15 cellular contexts compared by ENCODE assay signal in the genomic region with DNA sequence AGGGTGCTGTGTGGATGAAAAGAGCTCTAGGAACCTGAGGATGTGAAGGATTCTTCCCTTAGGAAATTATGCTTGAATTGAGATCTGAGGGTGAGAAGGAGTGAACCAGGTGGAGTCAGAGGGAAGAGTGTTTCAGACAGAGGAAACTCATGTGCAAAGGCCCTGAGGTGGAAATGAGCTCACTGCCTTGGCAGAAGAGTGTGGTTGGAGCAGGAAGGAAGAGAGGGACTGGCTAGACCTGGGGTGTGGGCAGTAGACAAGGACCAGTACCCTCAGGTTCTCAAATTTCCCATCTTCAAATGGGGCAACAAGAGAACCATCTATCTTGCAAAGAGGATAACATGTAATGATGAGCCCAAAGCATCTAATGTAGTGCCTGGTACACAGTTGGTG. TPM values are rescaled to one million over a fixed set of nuclear protein-coding genes. Genes with fewer than 3 reads are reported as not detected.
DNase-seq lines count a peak whose midpoint lies in the region; ATAC-seq and TF ChIP-seq lines count a peak whose summit lies in the region.
"Had no signal": no experiment of that assay in that cellular context is flagged by ENCODE, and none has a peak within 500 bp of the region (broad histone marks: within the 10 kb centered on the region; RNA-seq: fewer than 3 reads in every experiment).

No MANE protein-coding gene starts in this region.

- POLR2A ChIA-PET in activated CD8-positive, alpha-beta T cell treated with anti-CD3 and anti-CD28 coated beads for 36 hours (lab: Charles Lee): interaction anchor here (0.8 to 3.2 kb wide), 14 partner anchors 14 to 319 kb away, joined by 3 to 9 read pairs (median 4); no protein-coding TSS in a partner anchor

- intact Hi-C loops in activated CD8-positive, alpha-beta T cell treated with anti-CD3 and anti-CD28 coated beads for 36 hours (cut with micrococcal nuclease): loop anchor here (2.0 to 10.0 kb wide), 3 partner anchors 90 to 330 kb away; no protein-coding TSS in a partner anchor

- H2BK12ac ChIP-seq in mesenchymal stem cell (ENCODE audit: low read length in 2 of 2): peak overlapping the region; percentile 57 to 91

- H3K36me3 Mint-ChIP-seq in activated CD8-positive, alpha-beta T cell treated with anti-CD3 and anti-CD28 coated beads for 36 hours (ENCODE audit: low read depth): peaks cover 4% of the 10 kb centered on the region
- H3K36me3 Mint-ChIP-seq: neural progenitor cell had no signal

- no peak overlapping the region for H2BK120ac ChIP-seq in mesenchymal stem cell (ENCODE audit: low read depth, low read length)

- H2BK15ac ChIP-seq in mesenchymal stem cell (ENCODE audit: low read depth, poor library complexity, severe bottlenecking): no peak overlapping the region

- no peak overlapping the region for H3K4me3 ChIP-seq in mesenchymal stem cell (ENCODE audit: insufficient read depth in 1 of 2, low read depth in 1 of 2, low read length in 2 of 2)
- no peak overlapping the region for H3K4me3 ChIP-seq in coronary artery
- H3K4me3 ChIP-seq: neural progenitor cell, testis had no signal

- H3K9me3 ChIP-seq in mesenchymal stem cell (ENCODE audit: control insufficient read depth, low read length): no peaks in the 10 kb centered on the region
- H3K9me3 ChIP-seq: Caco-2, testis had no signal

- peak; percentile 61 for DNase-seq in NK-92 treated with Interleukin-12 subunit alpha and Interleukin-12 subunit beta, amount 100 ng/mL, for 24 hours (lab: John Stamatoyannopoulos, UW)
- no peak for DNase-seq in NK-92 (lab: John Stamatoyannopoulos, UW; ENCODE audit: unreplicated experiment)
- DNase-seq in activated CD8-positive, alpha-beta T cell treated with anti-CD3 and anti-CD28 coated beads for 36 hours: peak; percentile 41
- DNase-seq in mesenchymal stem cell: no peak
- no peak for DNase-seq in coronary artery (ENCODE audit: low spot score)
- DNase-seq in SW 1271 (lab: John Stamatoyannopoulos, UW): no peak
- DNase-seq in mesenteric fat pad (ENCODE audit: low spot score): no peak
- DNase-seq: Caco-2, testis had no signal

- peak overlapping the region; percentile 12 for H4K8ac ChIP-seq in mesenchymal stem cell (ENCODE audit: low read length)

- H2AFZ ChIP-seq in mesenchymal stem cell (ENCODE audit: low read depth, low read length): peak overlapping the region; percentile 29

- ATAC-seq in GM21526 (IDR thresholded peaks at IDR 0.05; ENCODE audit: low FRiP score, unreplicated experiment): peak; percentile 3
- no peak for ATAC-seq in activated CD8-positive, alpha-beta T cell treated with anti-CD3 and anti-CD28 coated beads for 36 hours

- H3K14ac ChIP-seq in mesenchymal stem cell (ENCODE audit: low read length in 2 of 2): no peak overlapping the region

- peak overlapping the region; percentile 25 to 51 for H3K18ac ChIP-seq in mesenchymal stem cell (ENCODE audit: low read depth in 1 of 2, low read length in 2 of 2)

- peaks cover 16% of the 10 kb centered on the region for H3K4me1 ChIP-seq in mesenchymal stem cell (ENCODE audit: control insufficient read depth, insufficient read depth, low read depth, low read length)
- H3K4me1 ChIP-seq: neural progenitor cell, testis had no signal

- no peak overlapping the region for H3K9ac ChIP-seq in mesenchymal stem cell (ENCODE audit: low read length)
- H3K9ac ChIP-seq: neural progenitor cell had no signal

- H2BK5ac ChIP-seq in mesenchymal stem cell (ENCODE audit: low read depth, low read length, poor library complexity, severe bottlenecking): no peak overlapping the region

- no peak overlapping the region for H3K23ac ChIP-seq in mesenchymal stem cell (ENCODE audit: low read length in 2 of 2)

- H3K27me3 ChIP-seq in mesenchymal stem cell (ENCODE audit: control insufficient read depth in 1 of 2, insufficient read depth in 1 of 2, low read length in 2 of 2): peaks cover 0 to 3% of the 10 kb centered on the region in 2 experiments
- H3K27me3 ChIP-seq: neural progenitor cell, testis had no signal

- H3K79me1 ChIP-seq in mesenchymal stem cell (replicated peaks; ENCODE audit: low read length, poor library complexity, severe bottlenecking): no peaks in the 10 kb centered on the region

- H3K4me2 ChIP-seq in mesenchymal stem cell (ENCODE audit: low read length, poor library complexity, severe bottlenecking): no peak overlapping the region
- H3K4me2 ChIP-seq: neural progenitor cell had no signal

- CTCF ChIA-PET in activated CD8-positive, alpha-beta T cell treated with anti-CD3 and anti-CD28 coated beads for 36 hours (lab: Charles Lee): interaction anchor here (0.6 to 4.7 kb wide), 26 partner anchors 8 to 366 kb away, joined by 3 to 60 read pairs (median 4); no protein-coding TSS in a partner anchor

- no peak for TF ChIP-seq CTCF in activated CD8-positive, alpha-beta T cell treated with anti-CD3 and anti-CD28 coated beads for 36 hours (IDR thresholded peaks at IDR 0.05)
- no peak for TF ChIP-seq CTCF in coronary artery (IDR thresholded peaks at IDR 0.05)

- peak overlapping the region; percentile 95 for H3K27ac Mint-ChIP-seq in activated CD8-positive, alpha-beta T cell treated with anti-CD3 and anti-CD28 coated beads for 36 hours
- H3K27ac Mint-ChIP-seq: neural progenitor cell had no signal

- peaks cover 14% of the 10 kb centered on the region for H3K9me3 Mint-ChIP-seq in activated CD8-positive, alpha-beta T cell treated with anti-CD3 and anti-CD28 coated beads for 36 hours

- H3K4ac ChIP-seq in mesenchymal stem cell (ENCODE audit: low read depth in 1 of 2, low read length in 2 of 2): peak overlapping the region in 1 of 2 experiments; percentile 32

- no peaks in the 10 kb centered on the region for H3K36me3 ChIP-seq in mesenchymal stem cell (ENCODE audit: control insufficient read depth in 1 of 2, insufficient read depth in 2 of 2, low read depth in 1 of 2, low read length in 2 of 2)
- H3K36me3 ChIP-seq: neural progenitor cell had no signal

- H3K27me3 Mint-ChIP-seq in activated CD8-positive, alpha-beta T cell treated with anti-CD3 and anti-CD28 coated beads for 36 hours: peaks cover 11% of the 10 kb centered on the region

- peaks cover 42% of the 10 kb centered on the region for H3K4me1 Mint-ChIP-seq in activated CD8-positive, alpha-beta T cell treated with anti-CD3 and anti-CD28 coated beads for 36 hours (ENCODE audit: low read depth)

- H2AK5ac ChIP-seq in mesenchymal stem cell (ENCODE audit: low read length, severe bottlenecking): no peak overlapping the region

- peak overlapping the region; percentile 4 for H3K4me3 Mint-ChIP-seq in activated CD8-positive, alpha-beta T cell treated with anti-CD3 and anti-CD28 coated beads for 36 hours

- H3K27ac ChIP-seq in mesenchymal stem cell (ENCODE audit: low read length, poor library complexity, severe bottlenecking) (no peak overlapping the region), coronary artery (no peak overlapping the region)
- H3K27ac ChIP-seq: 22Rv1, neural progenitor cell, testis had no signal

- peak overlapping the region; percentile 76 for H4K91ac ChIP-seq in mesenchymal stem cell (ENCODE audit: low read length)

RNA-seq across cellular contexts. Expression of a gene that starts 24.0 kb away (rescaled TPM):
- not detected for total RNA-seq in activated CD8-positive, alpha-beta T cell treated with anti-CD3 and anti-CD28 coated beads for 36 hours
- not detected for polyA plus RNA-seq in mesenchymal stem cell (2013, experiment 1 of 2)
- polyA plus RNA-seq in mesenchymal stem cell (2013, experiment 2 of 2): not detected
- total RNA-seq in mesenteric fat pad: not detected
- total RNA-seq: Caco-2, lower leg skin, M059J had no signal
- polyA plus RNA-seq: adipose tissue had no signal

Comparison
In these comparisons a context has a peak if more than half of its experiments do, and no peak if none do; other contexts are left out.
1. DNase-seq: peak in NK-92 treated with Interleukin-12 subunit alpha and Interleukin-12 subunit beta, amount 100 ng/mL, for 24 hours (single experiment) and activated CD8-positive, alpha-beta T cell treated with anti-CD3 and anti-CD28 coated beads for 36 hours (single experiment); none in NK-92 (single experiment), mesenchymal stem cell (single experiment), coronary artery (single experiment), SW 1271 (0 of 2) and mesenteric fat pad (single experiment).